ENCODE assay signal across 1 cellular context in genomic region chr2:105336786-105337121, GRCh38.
TF ChIP-seq lines count a peak whose summit lies in the region.

No MANE protein-coding gene starts in this region.

TF ChIP-seq in GM12878, 131 proteins besides CTCF, POLR2A, EP300 and RAD21 (continued from another document):
- TF ChIP-seq NKRF (conservative IDR thresholded peaks at IDR 0.05) (no peak), HCFC1 (IDR thresholded peaks at IDR 0.05; ENCODE audit: low read length) (no peak), ETV6 (conservative IDR thresholded peaks at IDR 0.05 in 1 of 2, IDR thresholded peaks at IDR 0.05 in 1 of 2; ENCODE audit: borderline replicate concordance in 1 of 2, low read depth in 1 of 2) (no peak), FOXM1 (IDR thresholded peaks at IDR 0.05; ENCODE audit: low read depth, low read length) (no peak), MAX (IDR thresholded peaks at IDR 0.05; ENCODE audit: low read depth, low read length) (no peak), TAF1 (IDR thresholded peaks at IDR 0.05; ENCODE audit: borderline replicate concordance, low read depth, low read length) (no peak), CHD4 (IDR thresholded peaks at IDR 0.05) (no peak), CHD1 (IDR thresholded peaks at IDR 0.05; ENCODE audit: low read depth, low read length) (no peak), MLLT1 (IDR thresholded peaks at IDR 0.05) (no peak), NFXL1 (IDR thresholded peaks at IDR 0.05; ENCODE audit: borderline replicate concordance) (no peak), ZZZ3 (IDR thresholded peaks at IDR 0.05; ENCODE audit: control insufficient read depth, insufficient read length, low read depth) (no peak), SMAD5 (IDR thresholded peaks at IDR 0.05; ENCODE audit: low read depth) (no peak), SREBF1 (IDR thresholded peaks at IDR 0.05; ENCODE audit: low read length) (no peak), ASH2L (IDR thresholded peaks at IDR 0.05; ENCODE audit: borderline replicate concordance, low read depth) (no peak), DPF2 (IDR thresholded peaks at IDR 0.05) (no peak), PAX8 (IDR thresholded peaks at IDR 0.05) (no peak)
